Comparison of ENCODE assay signal across 8 cellular contexts in the genomic region with DNA sequence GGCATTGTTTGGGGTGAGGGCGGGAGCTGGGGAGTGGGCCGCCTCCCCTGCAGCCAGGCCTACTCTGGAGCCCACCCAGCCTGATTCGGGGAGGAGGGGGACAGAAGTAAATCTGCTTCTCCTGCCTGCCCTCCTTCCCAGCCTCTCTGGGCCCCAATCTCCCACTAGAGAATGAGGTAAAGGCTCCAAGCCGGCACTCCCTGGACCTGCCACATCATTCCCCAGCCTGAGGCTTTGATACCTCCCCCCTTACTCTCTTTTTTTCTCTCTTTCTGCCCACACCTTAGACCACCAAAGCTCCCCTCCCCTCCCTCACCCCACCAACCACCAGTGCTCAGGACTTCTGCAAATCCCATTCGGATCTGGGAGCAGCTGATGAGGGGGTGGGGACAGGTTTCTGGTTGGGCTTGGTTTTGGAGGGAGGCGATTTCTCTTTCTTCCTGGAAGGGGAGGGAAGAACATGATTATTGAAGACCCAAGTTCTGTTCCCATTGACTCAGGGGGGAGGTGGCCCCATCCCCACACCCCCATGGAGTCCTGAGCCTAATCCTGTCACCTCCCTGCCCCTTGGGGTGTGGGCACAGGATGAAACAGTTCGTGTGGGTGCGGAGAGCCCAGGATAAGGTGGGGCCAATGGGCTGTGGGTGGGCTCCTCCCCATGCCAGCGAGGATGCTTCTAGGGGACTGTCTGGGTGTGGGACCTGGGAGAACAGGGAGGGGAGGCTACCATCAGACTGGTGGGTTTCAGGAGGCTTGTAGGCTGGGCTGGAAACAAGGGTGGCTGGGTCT. TPM values are rescaled to one million over a fixed set of nuclear protein-coding genes. Genes with fewer than 3 reads are reported as not detected.
A peak's percentile ranks its signal among the peaks of the same experiment; 100 is the strongest.
DNase-seq lines count a peak whose midpoint lies in the region; ATAC-seq and TF ChIP-seq lines count a peak whose summit lies in the region.

No MANE protein-coding gene starts in this region.

- H3K36me3 ChIP-seq in right atrium auricular region (no peaks in the 10 kb centered on the region), skeletal muscle satellite cell (ENCODE audit: insufficient read depth, low read length) (peaks cover 24% of the 10 kb centered on the region)

- peak; percentile 69 for DNase-seq in activated CD4-positive, alpha-beta T cell treated with anti-CD3 and anti-CD28 coated beads, Interleukin-2, amount 10 ng/mL, durations not matched to agents 24 days and 14 days
- no peak for DNase-seq in activated CD4-positive, alpha-beta T cell treated with anti-CD3 and anti-CD28 coated beads, Interleukin-2, amount 50 U/mL, for 1 hour
- DNase-seq in activated T-cell treated with anti-CD3 and anti-CD28 coated beads, Interleukin-2, amount 50 U/mL, for 48 hours: peak; percentile 35 to 49
- DNase-seq in right atrium auricular region (ENCODE audit: low spot score) (no peak), middle frontal gyrus (ENCODE audit: extremely low spot score, low spot score) (no peak), occipital lobe (lab: John Stamatoyannopoulos, UW) (no peak)

- H3K4me3 Mint-ChIP-seq in activated CD4-positive, alpha-beta T cell treated with anti-CD3 and anti-CD28 coated beads, Interleukin-2, amount 10 ng/mL, durations not matched to agents 24 days and 14 days: peak overlapping the region; percentile 96

- peak overlapping the region; percentile 98 to 100 for H3K27ac ChIP-seq in right atrium auricular region

- H3K9me3 ChIP-seq in right atrium auricular region (no peaks in the 10 kb centered on the region), skeletal muscle satellite cell (replicated peaks; ENCODE audit: low read length) (no peaks in the 10 kb centered on the region)

- no peak for ATAC-seq in HG03159 (IDR thresholded peaks at IDR 0.05; ENCODE audit: unreplicated experiment)

- peaks cover 28% of the 10 kb centered on the region for H3K36me3 Mint-ChIP-seq in activated CD4-positive, alpha-beta T cell treated with anti-CD3 and anti-CD28 coated beads, Interleukin-2, amount 10 ng/mL, durations not matched to agents 24 days and 14 days (ENCODE audit: low read depth)

- H3K27ac Mint-ChIP-seq in activated CD4-positive, alpha-beta T cell treated with anti-CD3 and anti-CD28 coated beads, Interleukin-2, amount 10 ng/mL, durations not matched to agents 24 days and 14 days: peak overlapping the region; percentile 96

- intact Hi-C loops in activated CD4-positive, alpha-beta T cell treated with anti-CD3 and anti-CD28 coated beads, Interleukin-2, amount 10 ng/mL, durations not matched to agents 24 days and 14 days (cut with micrococcal nuclease): loop anchor here (5.0 kb wide), 1 partner anchor 1320 kb away; no protein-coding TSS in a partner anchor

- peak overlapping the region; percentile 99 for H3K4me2 ChIP-seq in skeletal muscle satellite cell (ENCODE audit: low read length)

- no peak for TF ChIP-seq CTCF in right atrium auricular region (IDR thresholded peaks at IDR 0.05)

- H3K4me1 Mint-ChIP-seq in activated CD4-positive, alpha-beta T cell treated with anti-CD3 and anti-CD28 coated beads, Interleukin-2, amount 10 ng/mL, durations not matched to agents 24 days and 14 days: peaks cover 66% of the 10 kb centered on the region

- H3K4me3 ChIP-seq in right atrium auricular region: peak overlapping the region; percentile 89 to 99
- peak overlapping the region; percentile 96 for H3K4me3 ChIP-seq in skeletal muscle satellite cell (ENCODE audit: low read length)

- H3K9me3 Mint-ChIP-seq in activated CD4-positive, alpha-beta T cell treated with anti-CD3 and anti-CD28 coated beads, Interleukin-2, amount 10 ng/mL, durations not matched to agents 24 days and 14 days: no peaks in the 10 kb centered on the region

- H3K4me1 ChIP-seq in right atrium auricular region (peaks cover 0 to 66% of the 10 kb centered on the region in 2 donors), skeletal muscle satellite cell (ENCODE audit: control insufficient read depth, insufficient read depth, low read length) (peaks cover 56% of the 10 kb centered on the region)

- no peaks in the 10 kb centered on the region for H3K27me3 ChIP-seq in right atrium auricular region
- no peaks in the 10 kb centered on the region for H3K27me3 ChIP-seq in skeletal muscle satellite cell (ENCODE audit: control insufficient read depth, insufficient read depth, low read length)

- H3K27me3 Mint-ChIP-seq in activated CD4-positive, alpha-beta T cell treated with anti-CD3 and anti-CD28 coated beads, Interleukin-2, amount 10 ng/mL, durations not matched to agents 24 days and 14 days: no peaks in the 10 kb centered on the region

- H3K9ac ChIP-seq in skeletal muscle satellite cell (ENCODE audit: low read depth, low read length): peak overlapping the region; percentile 97

RNA-seq across cellular contexts. Expression of gene MAP7D1, which starts 1.3 kb away (rescaled TPM):
- total RNA-seq in activated CD4-positive, alpha-beta T cell treated with anti-CD3 and anti-CD28 coated beads, Interleukin-2, amount 10 ng/mL, durations not matched to agents 24 days and 14 days: 170 and 177 TPM in 2 replicates
- 100 to 1,000 TPM; 353 to 356 TPM for total RNA-seq in right atrium auricular region
- total RNA-seq in skeletal muscle satellite cell (2012; rRNA removed): 94.8 and 187 TPM in 2 replicates
- 49.6 TPM for total RNA-seq in occipital lobe

RNA-seq across cellular contexts. Expression of gene TRAPPC3, which starts 8.0 kb away (rescaled TPM):
- total RNA-seq in activated CD4-positive, alpha-beta T cell treated with anti-CD3 and anti-CD28 coated beads, Interleukin-2, amount 10 ng/mL, durations not matched to agents 24 days and 14 days: 71.2 and 72.4 TPM in 2 replicates
- 10 to 100 TPM; 62.0 to 81.6 TPM for total RNA-seq in right atrium auricular region
- 78.2 and 95.8 TPM in 2 replicates for total RNA-seq in skeletal muscle satellite cell (2012; rRNA removed)
- total RNA-seq in occipital lobe: 40.1 TPM

RNA-seq across cellular contexts. Expression of gene COL8A2, which starts 32.3 kb away (rescaled TPM):
- total RNA-seq in activated CD4-positive, alpha-beta T cell treated with anti-CD3 and anti-CD28 coated beads, Interleukin-2, amount 10 ng/mL, durations not matched to agents 24 days and 14 days: 0.12 TPM in 2 replicates
- total RNA-seq in right atrium auricular region: 1 to 10 TPM; 3.5 to 4.5 TPM
- total RNA-seq in skeletal muscle satellite cell (2012; rRNA removed): 1.0 and 1.3 TPM in 2 replicates
- total RNA-seq in occipital lobe: 1.1 TPM

Comparison
In these comparisons a context has a peak if more than half of its experiments do, and no peak if none do; other contexts are left out.
1. DNase-seq: peak in activated CD4-positive, alpha-beta T cell treated with anti-CD3 and anti-CD28 coated beads, Interleukin-2, amount 10 ng/mL, durations not matched to agents 24 days and 14 days (single experiment) and activated T-cell treated with anti-CD3 and anti-CD28 coated beads, Interleukin-2, amount 50 U/mL, for 48 hours (2 of 2); none in activated CD4-positive, alpha-beta T cell treated with anti-CD3 and anti-CD28 coated beads, Interleukin-2, amount 50 U/mL, for 1 hour (single experiment), right atrium auricular region (single experiment), middle frontal gyrus (single experiment) and occipital lobe (single experiment).